8 cellular contexts compared by ENCODE assay signal in genomic region chr1:52404975-52405338, GRCh38. TPM values are rescaled to one million over a fixed set of nuclear protein-coding genes. Genes with fewer than 3 reads are reported as not detected.
DNase-seq lines count a peak whose midpoint lies in the region; ATAC-seq, FAIRE-seq and TF ChIP-seq lines count a peak whose summit lies in the region.

No MANE protein-coding gene starts in this region.

- H3K4me3 ChIP-seq in body of pancreas (peak overlapping the region; percentile 50 to 59), lower lobe of right lung (peak overlapping the region; percentile 86), upper lobe of left lung (peak overlapping the region; percentile 68 to 84 (median 82))

- H3K27ac Mint-ChIP-seq in activated naive CD4-positive, alpha-beta T cell treated with anti-CD3 and anti-CD28 coated beads, Interleukin-2, amount 10 ng/mL, durations not matched to agents 7 days and 5 days = peak overlapping the region; percentile 99

- DNase-seq in activated naive CD4-positive, alpha-beta T cell treated with anti-CD3 and anti-CD28 coated beads, Interleukin-2, amount 10 ng/mL, durations not matched to agents 7 days and 5 days = no peak
- no peak for DNase-seq in activated naive CD4-positive, alpha-beta T cell (lab: John Stamatoyannopoulos, UW)
- DNase-seq in body of pancreas (no peak), lower lobe of right lung (no peak), upper lobe of left lung (no peak), NCI-H2081 (lab: John Stamatoyannopoulos, UW) (no peak), HTR-8/SVneo (ENCODE audit: insufficient read length, low spot score) (no peak)
- DNase-seq in activated CD4-positive, CD25-positive, alpha-beta regulatory T cell (lab: John Stamatoyannopoulos, UW) = no peak

- WGBS in body of pancreas, 2 donors = 1 to 2% methylated on average over 4 to 8 of the region's 8 CpGs
- WGBS in upper lobe of left lung, 2 donors = 4% methylated on average over 7 to 8 of the region's 8 CpGs

- H3K4me3 Mint-ChIP-seq in activated naive CD4-positive, alpha-beta T cell treated with anti-CD3 and anti-CD28 coated beads, Interleukin-2, amount 10 ng/mL, durations not matched to agents 7 days and 5 days = peak overlapping the region; percentile 99

- ATAC-seq in body of pancreas (no peak), lower lobe of right lung (no peak), upper lobe of left lung (ENCODE audit: low FRiP score in 2 of 2) (no peak)

- H3K36me3 Mint-ChIP-seq in activated naive CD4-positive, alpha-beta T cell treated with anti-CD3 and anti-CD28 coated beads, Interleukin-2, amount 10 ng/mL, durations not matched to agents 7 days and 5 days = peaks cover 56% of the 10 kb centered on the region

- H3K4me1 Mint-ChIP-seq in activated naive CD4-positive, alpha-beta T cell treated with anti-CD3 and anti-CD28 coated beads, Interleukin-2, amount 10 ng/mL, durations not matched to agents 7 days and 5 days = peaks cover 62% of the 10 kb centered on the region

- TF ChIP-seq CTCF in body of pancreas (IDR thresholded peaks at IDR 0.05) (no peak), lower lobe of right lung (IDR thresholded peaks at IDR 0.05) (no peak), upper lobe of left lung (IDR thresholded peaks at IDR 0.05) (no peak)

- H3K36me3 ChIP-seq in body of pancreas (replicated peaks in 1 of 2; ENCODE audit: insufficient read depth in 1 of 2, low read depth in 2 of 2) = peaks cover 0 to 7% of the 10 kb centered on the region in 2 donors
- peaks cover 34% of the 10 kb centered on the region for H3K36me3 ChIP-seq in lower lobe of right lung
- peaks cover 12 to 42% (median 22%) of the 10 kb centered on the region in 4 donors for H3K36me3 ChIP-seq in upper lobe of left lung

- peaks cover 21% of the 10 kb centered on the region for H3K4me1 ChIP-seq in body of pancreas
- H3K4me1 ChIP-seq in lower lobe of right lung = peaks cover 25% of the 10 kb centered on the region
- peaks cover 20 to 27% (median 26%) of the 10 kb centered on the region in 4 donors for H3K4me1 ChIP-seq in upper lobe of left lung

- H3K27ac ChIP-seq in body of pancreas = peak overlapping the region; percentile 56 to 97 (median 84)
- peak overlapping the region; percentile 96 for H3K27ac ChIP-seq in lower lobe of right lung
- H3K27ac ChIP-seq in upper lobe of left lung = peak overlapping the region; percentile 86 to 96 (median 90)

- H3K27me3 Mint-ChIP-seq in activated naive CD4-positive, alpha-beta T cell treated with anti-CD3 and anti-CD28 coated beads, Interleukin-2, amount 10 ng/mL, durations not matched to agents 7 days and 5 days = no peaks in the 10 kb centered on the region

- no peak for TF ChIP-seq POLR2A in body of pancreas (IDR thresholded peaks at IDR 0.05)
- no peak for TF ChIP-seq POLR2A in upper lobe of left lung (IDR thresholded peaks at IDR 0.05)

- FAIRE-seq in HTR-8/SVneo (lab: Jason Lieb, UNC) = no peak

- no peaks in the 10 kb centered on the region for H3K9me3 Mint-ChIP-seq in activated naive CD4-positive, alpha-beta T cell treated with anti-CD3 and anti-CD28 coated beads, Interleukin-2, amount 10 ng/mL, durations not matched to agents 7 days and 5 days

- H3K27me3 ChIP-seq in body of pancreas (no peaks in the 10 kb centered on the region), lower lobe of right lung (ENCODE audit: low read depth) (no peaks in the 10 kb centered on the region), upper lobe of left lung (no peaks in the 10 kb centered on the region)

- intact Hi-C loops in body of pancreas (cut with DNase I) = no loop called here
- intact Hi-C loops in lower lobe of right lung (cut with DNase I) = no loop called here

- CTCF ChIA-PET in activated naive CD4-positive, alpha-beta T cell treated with anti-CD3 and anti-CD28 coated beads, Interleukin-2, amount 10 ng/mL, durations not matched to agents 7 days and 5 days (lab: Charles Lee) = interaction anchor here (0.8 to 2.2 kb wide), 10 partner anchors 9 to 283 kb away, joined by 3 to 15 read pairs (median 4); partner anchors contain the start of gene GPX7

- H3K9me3 ChIP-seq in body of pancreas (no peaks in the 10 kb centered on the region), lower lobe of right lung (no peaks in the 10 kb centered on the region), upper lobe of left lung (no peaks in the 10 kb centered on the region)

- no peak for TF ChIP-seq EP300 in upper lobe of left lung (IDR thresholded peaks at IDR 0.05)

RNA-seq across cellular contexts. Expression of gene PRPF38A, which starts 0.6 kb away (rescaled TPM):
- total RNA-seq in body of pancreas (1 to 10 TPM; 6.7 to 8.9 TPM), lower lobe of right lung (34.7 TPM), upper lobe of left lung (10 to 100 TPM in 5 of 6 donors, 1 to 10 TPM in 1; 2.7 to 39.6 (median 16.3) TPM)

RNA-seq across cellular contexts. Expression of gene ORC1, which starts 0.7 kb away (rescaled TPM):
- total RNA-seq in body of pancreas (under 1 TPM in 1 of 2 donors, not detected in 1; 0.52 TPM), lower lobe of right lung (0.68 TPM), upper lobe of left lung (1 to 10 TPM in 2 of 6 donors, under 1 TPM in 4; 0.22 to 1.1 (median 0.96) TPM)

RNA-seq across cellular contexts. Expression of gene CC2D1B, which starts 39.0 kb away (rescaled TPM):
- total RNA-seq in body of pancreas (10 to 100 TPM; 23.6 to 48.5 TPM), lower lobe of right lung (44.5 TPM), upper lobe of left lung (10 to 100 TPM; 40.8 to 77.2 (median 63.3) TPM)
